14 cellular contexts compared by ENCODE assay signal in genomic region chr1:238205045-238205662, GRCh38.
A peak's percentile ranks its signal among the peaks of the same experiment; 100 is the strongest.
DNase-seq lines count a peak whose midpoint lies in the region; ATAC-seq, FAIRE-seq and TF ChIP-seq lines count a peak whose summit lies in the region.
"Had no signal": no experiment of that assay in that cellular context is flagged by ENCODE, and none has a peak within 500 bp of the region (broad histone marks: within the 10 kb centered on the region; RNA-seq: fewer than 3 reads in every experiment).

No MANE protein-coding gene starts in this region.

- H3T11ph ChIP-seq in H9 (ENCODE audit: low read length), result no peak overlapping the region

- H3K23me2 ChIP-seq in H9 (ENCODE audit: insufficient read length, low read depth, low read length, poor library complexity, severe bottlenecking), result no peaks in the 10 kb centered on the region

- POLR2A ChIA-PET in HepG2 (lab: Yijun Ruan, JAX), result no interaction called here

- H3K56ac ChIP-seq in H9 (ENCODE audit: insufficient read length, low read depth, low read length), result no peak overlapping the region

- H3K79me2 ChIP-seq in HepG2 (ENCODE audit: insufficient read depth, low read length), result no peaks in the 10 kb centered on the region
- H3K79me2 ChIP-seq in H9 (ENCODE audit: insufficient read depth, low read length), result no peaks in the 10 kb centered on the region

- peaks cover 3 to 6% (median 6%) of the 10 kb centered on the region in 3 experiments; a peak in 6 of 7 replicates for H3K36me3 Mint-ChIP-seq in H9 (ENCODE audit: insufficient read depth in 1 of 3, low read depth in 3 of 3)

- no peak overlapping the region for H2AFZ ChIP-seq in HepG2 (ENCODE audit: low read length)
- no peak overlapping the region for H2AFZ ChIP-seq in H9 (ENCODE audit: low read length)
- H2AFZ ChIP-seq: GM23248 had no signal

- TF ChIP-seq RAD21 in liver (IDR thresholded peaks at IDR 0.05) (peak in 1 of 2 donors; percentile 17), HepG2 (CRISPR knock-in tag; IDR thresholded peaks at IDR 0.05) (no peak)

- H4K8ac ChIP-seq in H9 (replicated peaks; ENCODE audit: insufficient read length, low read depth, low read length), result no peak overlapping the region

- H2BK12ac ChIP-seq in H9 (ENCODE audit: insufficient read length, low read depth, low read length), result no peak overlapping the region

- H4K91ac ChIP-seq in H9 (ENCODE audit: insufficient read length, low read depth, low read length), result no peak overlapping the region

- TF ChIP-seq CTCF in liver (IDR thresholded peaks at IDR 0.05; ENCODE audit: low read depth, low read length, missing input control), result no peak
- no peak for TF ChIP-seq CTCF in HepG2 (CRISPR knock-in tag; IDR thresholded peaks at IDR 0.05)
- no peak for TF ChIP-seq CTCF in left lung (IDR thresholded peaks at IDR 0.05)
- TF ChIP-seq CTCF in upper lobe of right lung (IDR thresholded peaks at IDR 0.05), result no peak
- no peak for TF ChIP-seq CTCF in H9 (conservative IDR thresholded peaks at IDR 0.05)
- no peak for TF ChIP-seq CTCF in uterus (IDR thresholded peaks at IDR 0.05)

- 27% methylated on average over 2 of the region's 2 CpGs for WGBS in liver
- WGBS in HepG2 (ENCODE audit: low lambda C conversion rate), result 0% methylated on average over 2 of the region's 2 CpGs
- no CpG with 5 or more reads among the region's 2 CpGs for WGBS in H9 (ENCODE audit: extremely low coverage, insufficient read length, low lambda C conversion rate)

- H3K23ac ChIP-seq in H9 (ENCODE audit: insufficient read length, low read depth, low read length), result no peak overlapping the region

- in situ Hi-C loops in HepG2 (cut with HindIII; ENCODE audit: extremely low pct_ligation_motif_present, low pct_unique_long_range_greater_than_20kb), result no loop called here

- H3K27ac Mint-ChIP-seq in H9, result no peak overlapping the region
- H3K27ac Mint-ChIP-seq: B cell; CD4-positive, alpha-beta T cell had no signal

- no peak overlapping the region for H2AK5ac ChIP-seq in H9 (ENCODE audit: insufficient read length, low read length)

- H3K27me3 Mint-ChIP-seq in H9 (ENCODE audit: low read depth), result no peaks in the 10 kb centered on the region
- H3K27me3 Mint-ChIP-seq: B cell; CD4-positive, alpha-beta T cell had no signal

- no peaks in the 10 kb centered on the region for H4K20me1 ChIP-seq in HepG2 (ENCODE audit: insufficient read depth, low read length)
- H4K20me1 ChIP-seq in H9 (ENCODE audit: control insufficient read depth, insufficient read depth, insufficient read length), result no peaks in the 10 kb centered on the region

- H3K27me3 ChIP-seq in liver (ENCODE audit: control insufficient read depth in 4 of 4, insufficient read depth in 4 of 4, low read length in 3 of 4) (no peaks in the 10 kb centered on the region), HepG2 (ENCODE audit: control insufficient read depth in 1 of 2, insufficient read depth in 2 of 2, low read length in 2 of 2) (no peaks in the 10 kb centered on the region), left lung (no peaks in the 10 kb centered on the region), upper lobe of right lung (no peaks in the 10 kb centered on the region), H9 (ENCODE audit: insufficient read depth, low read length) (no peaks in the 10 kb centered on the region), uterus (no peaks in the 10 kb centered on the region)

- no peak overlapping the region for H3K27ac ChIP-seq in liver (ENCODE audit: low read depth in 1 of 2, low read length in 2 of 2)
- no peak overlapping the region for H3K27ac ChIP-seq in HepG2 (ENCODE audit: extremely low read length, insufficient read depth, low read length)
- no peak overlapping the region for H3K27ac ChIP-seq in left lung
- no peak overlapping the region for H3K27ac ChIP-seq in upper lobe of right lung
- no peak overlapping the region for H3K27ac ChIP-seq in H9 (ENCODE audit: insufficient read length, low read depth, low read length)
- H3K27ac ChIP-seq in uterus, result no peak overlapping the region
- H3K27ac ChIP-seq: GM23248 had no signal

- TF ChIP-seq EP300 in HepG2 (IDR thresholded peaks at IDR 0.05; ENCODE audit: low read depth in 2 of 2, low read length in 2 of 2) (no peak), HepG2 (CRISPR knock-in tag; IDR thresholded peaks at IDR 0.05; ENCODE audit: borderline replicate concordance) (no peak)

- peaks cover 9 to 11% of the 10 kb centered on the region in 2 experiments; a peak in 4 of 5 replicates for H3K9me3 Mint-ChIP-seq in H9

- ATAC-seq in HepG2, result no peak
- peak; percentile 71 for ATAC-seq in left lung
- ATAC-seq in upper lobe of right lung, result peak; percentile 82

- no peak overlapping the region for H2BK120ac ChIP-seq in H9 (ENCODE audit: low read depth, low read length, poor library complexity, severe bottlenecking)

- H3K9ac ChIP-seq in liver (ENCODE audit: low read depth in 1 of 2, low read length in 2 of 2), result no peak overlapping the region
- no peak overlapping the region for H3K9ac ChIP-seq in HepG2 (ENCODE audit: insufficient read depth, low read depth, low read length)
- H3K9ac ChIP-seq in H9 (ENCODE audit: extremely low read depth, insufficient read length, low read length), result no peak overlapping the region
- H3K9ac ChIP-seq: GM23248 had no signal

- H3K36me3 ChIP-seq in liver (ENCODE audit: control insufficient read depth in 4 of 4, insufficient read depth in 3 of 4, low read depth in 1 of 4, low read length in 3 of 4) (no peaks in the 10 kb centered on the region), HepG2 (replicated peaks in 1 of 2; ENCODE audit: control insufficient read depth in 1 of 2, insufficient read depth in 2 of 2, low read length in 2 of 2) (no peaks in the 10 kb centered on the region), left lung (no peaks in the 10 kb centered on the region), upper lobe of right lung (no peaks in the 10 kb centered on the region), uterus (no peaks in the 10 kb centered on the region)

- CTCF ChIA-PET in HepG2 (lab: Yijun Ruan, JAX; ENCODE audit: low intra/inter-chr PET ratio, low total read pairs), result no interaction called here

- intact Hi-C loops in HepG2 (cut with micrococcal nuclease; ENCODE audit: unreplicated experiment), result no loop called here
- intact Hi-C loops in left lung (cut with DNase I), result no loop called here
- intact Hi-C loops in upper lobe of right lung (cut with DNase I), result no loop called here
- intact Hi-C loops in uterus (cut with DNase I; ENCODE audit: low total_unique reads), result no loop called here

- H3K4me3 ChIP-seq in liver (ENCODE audit: low read depth in 1 of 3, low read length in 3 of 3) (no peak overlapping the region), HepG2 (replicated peaks in 1 of 3; ENCODE audit: insufficient read depth in 1 of 3, low read depth in 2 of 3, low read length in 3 of 3) (no peak overlapping the region), left lung (no peak overlapping the region), upper lobe of right lung (no peak overlapping the region), uterus (no peak overlapping the region)
- H3K4me3 ChIP-seq: GM23248 had no signal

- H2BK20ac ChIP-seq in H9 (ENCODE audit: low read depth, low read length, poor library complexity, severe bottlenecking), result no peak overlapping the region

- no TSS peak for BruUV-seq in HepG2 (replicated peaks; lab: Mats Ljungman, UMichigan)

- no peak overlapping the region for H4K5ac ChIP-seq in H9 (ENCODE audit: insufficient read length, low read depth, low read length)

- no peak overlapping the region for H3K14ac ChIP-seq in H9 (ENCODE audit: insufficient read depth, low read length)

- H2BK5ac ChIP-seq in H9 (ENCODE audit: insufficient read length, low read length), result no peak overlapping the region

- TF ChIP-seq POLR2A in HepG2 (IDR thresholded peaks at IDR 0.05; ENCODE audit: insufficient read depth in 1 of 2, low read depth in 2 of 2, low read length in 2 of 2), result no peak
- TF ChIP-seq POLR2A in uterus (IDR thresholded peaks at IDR 0.05), result no peak

- DNase-seq in HepG2 (ENCODE audit: low spot score) (no peak), RPMI8226 (peak; percentile 16), left lung (no peak), upper lobe of right lung (no peak), H9 (no peak), uterus (no peak)
- DNase-seq in stimulated activated CD4-positive, alpha-beta T cell treated with anti-CD3 and anti-CD28 coated beads, Interleukin-4, amount 100 ng/mL, for 24 hours, result no peak
- DNase-seq: C1 segment of cervical spinal cord; CD4-positive, alpha-beta T cell; GM23248; H7 had no signal

- no peak overlapping the region for H2BK15ac ChIP-seq in H9 (ENCODE audit: low read depth, low read length)

- no peak overlapping the region for H3K18ac ChIP-seq in H9 (ENCODE audit: insufficient read length, low read depth, low read length)

- H3K9me3 ChIP-seq in liver (ENCODE audit: control insufficient read depth in 4 of 4, low read length in 3 of 4), result no peaks in the 10 kb centered on the region
- H3K9me3 ChIP-seq in HepG2 (ENCODE audit: low read length), result peaks cover 50% of the 10 kb centered on the region
- H3K9me3 ChIP-seq in left lung, result peaks cover 0 to 6% of the 10 kb centered on the region in 2 donors
- H3K9me3 ChIP-seq in upper lobe of right lung, result no peaks in the 10 kb centered on the region
- no peaks in the 10 kb centered on the region for H3K9me3 ChIP-seq in H9 (ENCODE audit: control insufficient read depth, low read depth, low read length)
- no peaks in the 10 kb centered on the region for H3K9me3 ChIP-seq in uterus

- H3K4me1 ChIP-seq in liver (ENCODE audit: control insufficient read depth in 4 of 4, insufficient read depth in 4 of 4, low read length in 3 of 4) (peaks cover 0 to 10% (median 2%) of the 10 kb centered on the region in 4 donors), HepG2 (ENCODE audit: insufficient read depth, low read length) (no peaks in the 10 kb centered on the region), left lung (no peaks in the 10 kb centered on the region), upper lobe of right lung (no peaks in the 10 kb centered on the region), H9 (ENCODE audit: insufficient read depth, low read length) (no peaks in the 10 kb centered on the region), uterus (no peaks in the 10 kb centered on the region)

- no peak overlapping the region for H3K4me3 Mint-ChIP-seq in H9
- H3K4me3 Mint-ChIP-seq: B cell; CD4-positive, alpha-beta T cell had no signal

- H3K4me2 ChIP-seq in HepG2 (ENCODE audit: low read depth, low read length) (no peak overlapping the region), H9 (ENCODE audit: insufficient read depth, insufficient read length, low read length) (no peak overlapping the region)

- H3K79me1 ChIP-seq in H9 (ENCODE audit: insufficient read depth, low read depth, low read length, poor library complexity, severe bottlenecking), result no peaks in the 10 kb centered on the region

- H3K4me1 Mint-ChIP-seq in H9, result no peaks in the 10 kb centered on the region
- H3K4me1 Mint-ChIP-seq: B cell had no signal

- no peak for FAIRE-seq in HepG2 (lab: Jason Lieb, UNC)
- FAIRE-seq: GM18507 had no signal

- no peak overlapping the region for H3K4ac ChIP-seq in H9 (ENCODE audit: low read depth, low read length)
